ENCODE assay signal across 8 cellular contexts in the genomic region with DNA sequence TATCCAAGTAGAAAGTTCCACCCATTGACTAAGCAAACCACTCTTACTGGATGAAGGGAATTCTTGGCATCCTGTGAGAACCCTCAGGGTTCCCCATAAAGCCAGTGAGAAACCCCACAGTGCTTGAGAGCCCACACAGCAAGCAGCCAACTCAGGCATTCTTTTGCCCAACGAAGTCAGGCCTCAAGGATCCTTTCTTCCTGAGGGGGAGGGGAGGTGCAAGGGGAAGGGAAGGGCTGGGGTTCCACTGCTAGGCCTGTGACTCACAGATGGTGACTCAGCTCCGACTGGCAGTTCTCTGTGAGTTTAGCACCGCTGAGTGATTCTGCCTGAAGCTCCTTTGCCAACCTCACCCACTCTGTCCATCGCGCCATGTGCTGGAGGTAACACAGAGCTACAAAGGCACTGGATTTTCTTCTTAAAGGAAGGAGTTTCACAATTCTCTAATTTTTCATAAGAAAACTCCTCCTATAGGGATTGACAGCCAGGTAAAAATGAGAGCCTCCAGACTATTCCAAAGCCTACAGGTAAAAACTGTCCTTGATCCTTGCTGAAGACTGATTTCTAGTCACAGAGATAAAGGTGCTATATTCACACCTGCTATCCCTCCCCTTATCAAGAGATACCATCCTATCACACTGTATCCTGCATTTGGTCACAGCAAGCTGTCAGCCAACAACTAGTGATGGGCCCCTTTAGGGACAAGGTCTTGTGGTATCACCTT. TPM values are rescaled to one million over a fixed set of nuclear protein-coding genes. Genes with fewer than 3 reads are reported as not detected.
A peak's percentile ranks its signal among the peaks of the same experiment; 100 is the strongest.
DNase-seq lines count a peak whose midpoint lies in the region; ATAC-seq, FAIRE-seq and TF ChIP-seq lines count a peak whose summit lies in the region.

No MANE protein-coding gene starts in this region.

- DNase-seq in C1 segment of cervical spinal cord (lab: John Stamatoyannopoulos, UW) (peak in 9 of 14 donors; percentile 15 to 87 (median 30)), HepG2 (ENCODE audit: low spot score) (no peak), NCI-H146 treated with DMSO at 0.1 percent for 48 hours (lab: John Stamatoyannopoulos, UW; ENCODE audit: unreplicated experiment) (no peak)
- DNase-seq in activated CD4-positive, alpha-beta T cell treated with anti-CD3 and anti-CD28 coated beads, Interleukin-2, amount 10 ng/mL, durations not matched to agents 7 days and 5 days, result peak; percentile 67
- DNase-seq in stimulated activated CD4-positive, alpha-beta T cell treated with anti-CD3 and anti-CD28 coated beads, TNF-alpha, amount 100 ng/mL, for 1 hour (ENCODE audit: low read depth in 3 of 3, low spot score in 1 of 3), result peak; percentile 42 to 61 (median 57)

- peaks cover 74% of the 10 kb centered on the region for H3K4me1 Mint-ChIP-seq in activated CD4-positive, alpha-beta T cell treated with anti-CD3 and anti-CD28 coated beads, Interleukin-2, amount 10 ng/mL, durations not matched to agents 7 days and 5 days

- H3K4me2 ChIP-seq in Loucy (ENCODE audit: low read depth, low read length, poor library complexity, severe bottlenecking), result peak overlapping the region; percentile 87
- peak overlapping the region; percentile 74 for H3K4me2 ChIP-seq in HepG2 (ENCODE audit: low read depth, low read length)

- no peak; the same call in 2 of the 3 replicates for ATAC-seq in HepG2
- ATAC-seq in GM21360 (IDR thresholded peaks at IDR 0.05; ENCODE audit: unreplicated experiment), result no peak

- H3K4me3 ChIP-seq in Loucy (ENCODE audit: low read length, poor library complexity, severe bottlenecking), result peak overlapping the region; percentile 89
- peak overlapping the region; percentile 32 to 93 (median 93) for H3K4me3 ChIP-seq in HepG2 (replicated peaks in 1 of 3; ENCODE audit: insufficient read depth in 1 of 3, low read depth in 2 of 3, low read length in 3 of 3)

- H3K36me3 ChIP-seq in Loucy (ENCODE audit: insufficient read depth, low read length), result peaks cover 87% of the 10 kb centered on the region
- H3K36me3 ChIP-seq in HepG2 (replicated peaks in 1 of 2; ENCODE audit: control insufficient read depth in 1 of 2, insufficient read depth in 2 of 2, low read length in 2 of 2), result peaks cover 33 to 75% of the 10 kb centered on the region in 2 experiments

- TF ChIP-seq RAD21 in HepG2 (CRISPR knock-in tag; IDR thresholded peaks at IDR 0.05), result no peak

- no peaks in the 10 kb centered on the region for H3K9me3 ChIP-seq in Loucy (ENCODE audit: insufficient read depth, low read depth, low read length)
- no peaks in the 10 kb centered on the region for H3K9me3 ChIP-seq in HepG2 (ENCODE audit: low read length)

- 0 out of 2 replicates have a peak, but pooled peaks cover 6% of the 10 kb centered on the region for H3F3A ChIP-seq in Loucy (ENCODE audit: low read depth)

- H2AFZ ChIP-seq in Loucy (ENCODE audit: low read length), result no peak overlapping the region
- H2AFZ ChIP-seq in HepG2 (ENCODE audit: low read length), result no peak overlapping the region

- peak overlapping the region; percentile 42 for H3K27ac ChIP-seq in cingulate gyrus (ENCODE audit: low read depth, low read length)
- peak overlapping the region; percentile 30 for H3K27ac ChIP-seq in HepG2 (ENCODE audit: extremely low read length, insufficient read depth, low read length)

- in situ Hi-C loops in HepG2 (cut with HindIII; ENCODE audit: extremely low pct_ligation_motif_present, low pct_unique_long_range_greater_than_20kb), result no loop called here

- no peaks in the 10 kb centered on the region for H3K27me3 Mint-ChIP-seq in activated CD4-positive, alpha-beta T cell treated with anti-CD3 and anti-CD28 coated beads, Interleukin-2, amount 10 ng/mL, durations not matched to agents 7 days and 5 days

- POLR2A ChIA-PET in activated CD4-positive, alpha-beta T cell treated with anti-CD3 and anti-CD28 coated beads, Interleukin-2, amount 10 ng/mL, durations not matched to agents 7 days and 5 days (lab: Charles Lee), result interaction anchor here (0.6 to 1.4 kb wide), 2 partner anchors 9 to 14 kb away, joined by 4 read pairs; no protein-coding TSS in a partner anchor
- POLR2A ChIA-PET in HepG2 (lab: Yijun Ruan, JAX), result interaction anchor here (1.1 to 2.4 kb wide), 3 partner anchors 11 to 27 kb away, joined by 3 to 43 read pairs (median 4); no protein-coding TSS in a partner anchor

- H3K36me3 Mint-ChIP-seq in activated CD4-positive, alpha-beta T cell treated with anti-CD3 and anti-CD28 coated beads, Interleukin-2, amount 10 ng/mL, durations not matched to agents 7 days and 5 days (ENCODE audit: low read depth), result peaks cover 93% of the 10 kb centered on the region

- TF ChIP-seq EP300 in HepG2 (IDR thresholded peaks at IDR 0.05; ENCODE audit: low read depth in 2 of 2, low read length in 2 of 2), result no peak
- no peak for TF ChIP-seq EP300 in HepG2 (CRISPR knock-in tag; IDR thresholded peaks at IDR 0.05; ENCODE audit: borderline replicate concordance)

- no TSS peak for BruUV-seq in HepG2 (replicated peaks; lab: Mats Ljungman, UMichigan)

- peak overlapping the region; percentile 96 for H3K4me3 Mint-ChIP-seq in activated CD4-positive, alpha-beta T cell treated with anti-CD3 and anti-CD28 coated beads, Interleukin-2, amount 10 ng/mL, durations not matched to agents 7 days and 5 days

- 64% methylated on average over 4 of the region's 5 CpGs for WGBS in HepG2 (ENCODE audit: low lambda C conversion rate)

- FAIRE-seq in HepG2 (lab: Jason Lieb, UNC), result no peak

- H3K27me3 ChIP-seq in Loucy (ENCODE audit: insufficient read depth, low read length, poor library complexity, severe bottlenecking) (peaks cover 16% of the 10 kb centered on the region), HepG2 (ENCODE audit: control insufficient read depth in 1 of 2, insufficient read depth in 2 of 2, low read length in 2 of 2) (peaks cover 0 to 2% of the 10 kb centered on the region in 2 experiments; a peak in 2 of 5 replicates)

- H4K20me1 ChIP-seq in Loucy (ENCODE audit: insufficient read depth, low read length, poor library complexity, severe bottlenecking) (peaks cover 93% of the 10 kb centered on the region), HepG2 (ENCODE audit: insufficient read depth, low read length) (peaks cover 86% of the 10 kb centered on the region)

- H3K9ac ChIP-seq in Loucy (ENCODE audit: low read depth, low read length, poor library complexity, severe bottlenecking) (peak overlapping the region; percentile 99), HepG2 (ENCODE audit: insufficient read depth, low read depth, low read length) (peak overlapping the region; percentile 58)

- H3K4me1 ChIP-seq in Loucy (ENCODE audit: insufficient read depth, low read length, poor library complexity, severe bottlenecking) (peaks cover 60% of the 10 kb centered on the region), HepG2 (ENCODE audit: insufficient read depth, low read length) (peaks cover 67% of the 10 kb centered on the region)

- intact Hi-C loops in HepG2 (cut with micrococcal nuclease; ENCODE audit: unreplicated experiment), result no loop called here

- H3K79me2 ChIP-seq in Loucy (ENCODE audit: insufficient read depth, low read length) (peaks cover 99% of the 10 kb centered on the region), HepG2 (ENCODE audit: insufficient read depth, low read length) (peaks cover 91% of the 10 kb centered on the region)

- CTCF ChIA-PET in activated CD4-positive, alpha-beta T cell treated with anti-CD3 and anti-CD28 coated beads, Interleukin-2, amount 10 ng/mL, durations not matched to agents 7 days and 5 days (lab: Charles Lee), result interaction anchor here (0.8 to 1.5 kb wide), 5 partner anchors 9 to 131 kb away, joined by 3 to 11 read pairs (median 5); no protein-coding TSS in a partner anchor
- CTCF ChIA-PET in HepG2 (lab: Yijun Ruan, JAX; ENCODE audit: low intra/inter-chr PET ratio, low total read pairs), result no interaction called here

- H3K9me2 ChIP-seq in Loucy (replicated peaks; ENCODE audit: low read depth, low read length), result no peaks in the 10 kb centered on the region

- peak overlapping the region; percentile 76 for H3K27ac Mint-ChIP-seq in activated CD4-positive, alpha-beta T cell treated with anti-CD3 and anti-CD28 coated beads, Interleukin-2, amount 10 ng/mL, durations not matched to agents 7 days and 5 days

- TF ChIP-seq CTCF in Loucy (conservative IDR thresholded peaks at IDR 0.05; ENCODE audit: low read length) (no peak), HepG2 (CRISPR knock-in tag; IDR thresholded peaks at IDR 0.05) (no peak)

- no peaks in the 10 kb centered on the region for H3K9me3 Mint-ChIP-seq in activated CD4-positive, alpha-beta T cell treated with anti-CD3 and anti-CD28 coated beads, Interleukin-2, amount 10 ng/mL, durations not matched to agents 7 days and 5 days

- TF ChIP-seq POLR2A in HepG2 (IDR thresholded peaks at IDR 0.05; ENCODE audit: insufficient read depth in 1 of 2, low read depth in 2 of 2, low read length in 2 of 2), result peak; percentile 29 to 43; a peak in 2 of 4 replicates

RNA-seq across cellular contexts. Expression of a gene that starts 4.8 kb away (rescaled TPM):
- 1,000 to 10,000 TPM; 1,608 to 1,874 TPM for total RNA-seq in activated CD4-positive, alpha-beta T cell treated with anti-CD3 and anti-CD28 coated beads, Interleukin-2, amount 10 ng/mL, durations not matched to agents 7 days and 5 days
- total RNA-seq in HepG2 (2016; rRNA removed; fragmentation: Illumina TruSeq; extraction: Trizol), result 1,559 and 2,216 TPM in 2 replicates
- 233 and 251 TPM in 2 replicates for total RNA-seq in HepG2 (2016; cell fraction: cytosol; rRNA removed; fragmentation: Illumina TruSeq; extraction: Trizol; ENCODE audit: low read depth)
- total RNA-seq in HepG2 (2016; cell fraction: insoluble cytoplasmic fraction; rRNA removed; fragmentation: Illumina TruSeq; extraction: Trizol), result 1,559 and 2,270 TPM in 2 replicates
- total RNA-seq in HepG2 (2016; cell fraction: membrane; rRNA removed; fragmentation: Illumina TruSeq; extraction: Trizol), result 352 and 366 TPM in 2 replicates
- total RNA-seq in HepG2 (2016; cell fraction: nucleus; rRNA removed; fragmentation: Illumina TruSeq; extraction: Trizol), result 647 and 688 TPM in 2 replicates
- 2,835 and 3,103 TPM in 2 replicates for polyA plus RNA-seq in HepG2 (2011; rRNA removed)
- 2,814 and 3,536 TPM in 2 replicates for polyA plus RNA-seq in HepG2 (2011; cell fraction: cytosol; rRNA removed)
- 1,312 and 1,364 TPM in 2 replicates for polyA plus RNA-seq in HepG2 (2011; cell fraction: nucleus; rRNA removed)
- polyA plus RNA-seq in HepG2 (2012), result 2,599 and 3,087 TPM in 2 replicates
- polyA plus RNA-seq in HepG2 (2016; cell fraction: cytosol; fragmentation: Illumina TruSeq; extraction: Trizol; ENCODE audit: low read depth), result 244 and 257 TPM in 2 replicates
- polyA plus RNA-seq in HepG2 (2016; cell fraction: insoluble cytoplasmic fraction; fragmentation: Illumina TruSeq; extraction: Trizol; ENCODE audit: low read depth), result 2,184 and 2,214 TPM in 2 replicates
- 258 and 284 TPM in 2 replicates for polyA plus RNA-seq in HepG2 (2016; cell fraction: membrane; fragmentation: Illumina TruSeq; extraction: Trizol; ENCODE audit: low read depth)
- polyA plus RNA-seq in HepG2 (2016; cell fraction: nucleus; fragmentation: Illumina TruSeq; extraction: Trizol; ENCODE audit: insufficient read depth, low read depth), result 796 and 841 TPM in 2 replicates
- 4,265 and 4,548 TPM in 2 replicates for polyA minus RNA-seq in HepG2 (2011; rRNA and poly(A)+ RNA removed; ENCODE audit: low replicate concordance)
- polyA minus RNA-seq in HepG2 (2011; cell fraction: cytosol; rRNA and poly(A)+ RNA removed), result 2,231 and 2,479 TPM in 2 replicates
- 525 and 715 TPM in 2 replicates for polyA minus RNA-seq in HepG2 (2011; cell fraction: nucleus; rRNA and poly(A)+ RNA removed)

RNA-seq across cellular contexts. Expression of a gene that starts 56.2 kb away (rescaled TPM):
- total RNA-seq in activated CD4-positive, alpha-beta T cell treated with anti-CD3 and anti-CD28 coated beads, Interleukin-2, amount 10 ng/mL, durations not matched to agents 7 days and 5 days, result 10 to 100 TPM; 68.5 to 68.7 TPM
- total RNA-seq in HepG2 (2016; rRNA removed; fragmentation: Illumina TruSeq; extraction: Trizol), result 18.6 and 21.9 TPM in 2 replicates
- 254 and 312 TPM in 2 replicates for total RNA-seq in HepG2 (2016; cell fraction: cytosol; rRNA removed; fragmentation: Illumina TruSeq; extraction: Trizol; ENCODE audit: low read depth)
- total RNA-seq in HepG2 (2016; cell fraction: insoluble cytoplasmic fraction; rRNA removed; fragmentation: Illumina TruSeq; extraction: Trizol), result 13.9 and 17.5 TPM in 2 replicates
- total RNA-seq in HepG2 (2016; cell fraction: membrane; rRNA removed; fragmentation: Illumina TruSeq; extraction: Trizol), result 58.9 and 60.2 TPM in 2 replicates
- total RNA-seq in HepG2 (2016; cell fraction: nucleus; rRNA removed; fragmentation: Illumina TruSeq; extraction: Trizol), result 39.1 and 43.0 TPM in 2 replicates
- 15.9 and 18.3 TPM in 2 replicates for polyA plus RNA-seq in HepG2 (2011; rRNA removed)
- 7.2 and 7.4 TPM in 2 replicates for polyA plus RNA-seq in HepG2 (2011; cell fraction: cytosol; rRNA removed)
- 66.9 and 79.6 TPM in 2 replicates for polyA plus RNA-seq in HepG2 (2011; cell fraction: nucleus; rRNA removed)
- 42.4 and 45.9 TPM in 2 replicates for polyA plus RNA-seq in HepG2 (2012)
- 1.7 and 2.2 TPM in 2 replicates for polyA plus RNA-seq in HepG2 (2016; cell fraction: cytosol; fragmentation: Illumina TruSeq; extraction: Trizol; ENCODE audit: low read depth)
- polyA plus RNA-seq in HepG2 (2016; cell fraction: insoluble cytoplasmic fraction; fragmentation: Illumina TruSeq; extraction: Trizol; ENCODE audit: low read depth), result 11.9 and 19.5 TPM in 2 replicates
- polyA plus RNA-seq in HepG2 (2016; cell fraction: membrane; fragmentation: Illumina TruSeq; extraction: Trizol; ENCODE audit: low read depth), result 5.0 and 7.3 TPM in 2 replicates
- polyA plus RNA-seq in HepG2 (2016; cell fraction: nucleus; fragmentation: Illumina TruSeq; extraction: Trizol; ENCODE audit: insufficient read depth, low read depth), result 58.3 and 59.3 TPM in 2 replicates
- polyA minus RNA-seq in HepG2 (2011; rRNA and poly(A)+ RNA removed; ENCODE audit: low replicate concordance), result 39.2 and 98.5 TPM in 2 replicates
- 79.8 and 99.4 TPM in 2 replicates for polyA minus RNA-seq in HepG2 (2011; cell fraction: cytosol; rRNA and poly(A)+ RNA removed)
- polyA minus RNA-seq in HepG2 (2011; cell fraction: nucleus; rRNA and poly(A)+ RNA removed), result 178 and 188 TPM in 2 replicates

Comparison
In these comparisons a context has a peak if more than half of its experiments do, and no peak if none do; other contexts are left out.
1. DNase-seq: peak in C1 segment of cervical spinal cord (9 of 14), activated CD4-positive, alpha-beta T cell treated with anti-CD3 and anti-CD28 coated beads, Interleukin-2, amount 10 ng/mL, durations not matched to agents 7 days and 5 days (single experiment) and stimulated activated CD4-positive, alpha-beta T cell treated with anti-CD3 and anti-CD28 coated beads, TNF-alpha, amount 100 ng/mL, for 1 hour (3 of 3); none in HepG2 (single experiment) and NCI-H146 treated with DMSO at 0.1 percent for 48 hours (single experiment).